ENCODE assay signal across 10 cellular contexts in the genomic region with DNA sequence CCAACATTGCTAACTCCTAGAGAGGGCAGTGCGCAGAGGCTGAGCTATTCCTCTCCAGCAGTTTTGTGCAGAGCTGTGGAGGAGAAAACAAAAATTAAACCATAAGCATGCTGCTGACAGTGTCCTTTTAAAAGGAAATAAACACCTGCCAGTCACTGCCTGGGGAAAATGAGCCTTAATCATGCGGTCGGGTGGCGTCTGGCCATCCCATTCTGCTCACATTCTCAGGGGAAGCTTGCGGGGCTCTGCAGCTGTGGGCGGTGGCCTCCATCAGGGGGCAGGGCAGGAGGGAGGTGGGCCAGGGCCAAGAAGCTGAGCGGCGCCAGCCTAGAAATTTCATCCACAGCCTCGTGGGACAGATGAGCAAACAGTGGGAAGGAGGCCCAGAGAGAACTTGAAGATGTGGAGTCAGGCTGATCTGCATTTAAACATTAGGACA.
DNase-seq lines count a peak whose midpoint lies in the region; ATAC-seq and TF ChIP-seq lines count a peak whose summit lies in the region.
"Had no signal": no experiment of that assay in that cellular context is flagged by ENCODE, and none has a peak within 500 bp of the region (broad histone marks: within the 10 kb centered on the region; RNA-seq: fewer than 3 reads in every experiment).

No MANE protein-coding gene starts in this region.

- no peak for TF ChIP-seq EP300 in suprapubic skin (IDR thresholded peaks at IDR 0.05)

- no peaks in the 10 kb centered on the region for H3K36me3 ChIP-seq in adipocyte (ENCODE audit: control insufficient read depth, insufficient read depth, low read length, severe bottlenecking)
- no peaks in the 10 kb centered on the region for H3K36me3 ChIP-seq in suprapubic skin

- ATAC-seq in activated naive CD4-positive, alpha-beta T cell treated with anti-CD3 and anti-CD28 coated beads, Interleukin-2, amount 50 U/mL, for 72 hours = no peak

- H3K4me3 ChIP-seq in adipocyte (ENCODE audit: low read length) = no peak overlapping the region
- no peak overlapping the region for H3K4me3 ChIP-seq in suprapubic skin

- no peak overlapping the region for H3K4me3 Mint-ChIP-seq in activated T-helper 1 cell treated with anti-CD3 and anti-CD28 coated beads, Interleukin-12 subunit alpha, Interleukin-12 subunit beta, Interleukin-2, Interleukin-4 antibody, amounts not matched to agents 30 ng/mL and 10 ng/mL and 1 ng/mL, durations not matched to agents 14 hours and 24 hours and 36 hours

- H3K36me3 Mint-ChIP-seq in activated naive CD4-positive, alpha-beta T cell treated with anti-CD3 and anti-CD28 coated beads, Interleukin-2, amount 50 U/mL, for 72 hours = peaks cover 1 to 5% of the 10 kb centered on the region in 2 donors
- no peaks in the 10 kb centered on the region for H3K36me3 Mint-ChIP-seq in activated T-helper 1 cell treated with anti-CD3 and anti-CD28 coated beads, Interleukin-12 subunit alpha, Interleukin-12 subunit beta, Interleukin-2, Interleukin-4 antibody, amounts not matched to agents 30 ng/mL and 10 ng/mL and 1 ng/mL, durations not matched to agents 14 hours and 24 hours and 36 hours (ENCODE audit: low read depth)

- H3K4me1 Mint-ChIP-seq in activated T-helper 1 cell treated with anti-CD3 and anti-CD28 coated beads, Interleukin-12 subunit alpha, Interleukin-12 subunit beta, Interleukin-2, Interleukin-4 antibody, amounts not matched to agents 30 ng/mL and 10 ng/mL and 1 ng/mL, durations not matched to agents 14 hours and 24 hours and 36 hours (ENCODE audit: low read depth) = peaks cover 6% of the 10 kb centered on the region

- H3K27ac ChIP-seq in suprapubic skin = peak overlapping the region; percentile 17
- H3K27ac ChIP-seq: 22Rv1, VCaP had no signal

- H3K27ac Mint-ChIP-seq in activated naive CD4-positive, alpha-beta T cell treated with anti-CD3 and anti-CD28 coated beads, Interleukin-2, amount 50 U/mL, for 72 hours = peak overlapping the region in 1 of 2 donors; percentile 25
- no peak overlapping the region for H3K27ac Mint-ChIP-seq in activated T-helper 1 cell treated with anti-CD3 and anti-CD28 coated beads, Interleukin-12 subunit alpha, Interleukin-12 subunit beta, Interleukin-2, Interleukin-4 antibody, amounts not matched to agents 30 ng/mL and 10 ng/mL and 1 ng/mL, durations not matched to agents 14 hours and 24 hours and 36 hours

- peak overlapping the region; percentile 57 for H3K9ac ChIP-seq in adipocyte (ENCODE audit: low read length)

- H3K9me3 ChIP-seq in adipocyte (ENCODE audit: control insufficient read depth, low read length) (peaks cover 5% of the 10 kb centered on the region), suprapubic skin (no peaks in the 10 kb centered on the region)

- TF ChIP-seq CTCF in suprapubic skin (IDR thresholded peaks at IDR 0.05) = no peak

- WGBS in suprapubic skin = 2% methylated on average over 8 of the region's 9 CpGs

- H3K9me3 Mint-ChIP-seq in activated naive CD4-positive, alpha-beta T cell treated with anti-CD3 and anti-CD28 coated beads, Interleukin-2, amount 50 U/mL, for 72 hours = no peaks in the 10 kb centered on the region
- H3K9me3 Mint-ChIP-seq in activated T-helper 1 cell treated with anti-CD3 and anti-CD28 coated beads, Interleukin-12 subunit alpha, Interleukin-12 subunit beta, Interleukin-2, Interleukin-4 antibody, amounts not matched to agents 30 ng/mL and 10 ng/mL and 1 ng/mL, durations not matched to agents 14 hours and 24 hours and 36 hours = no peaks in the 10 kb centered on the region

- DNase-seq in NCI-H1092 treated with DMSO at 0.1 percent for 48 hours (lab: John Stamatoyannopoulos, UW) (peak; percentile 49), NCI-H1092 (lab: John Stamatoyannopoulos, UW) (no peak), adipocyte (ENCODE audit: low read depth) (peak; percentile 79), iPS-NIHi11 (ENCODE audit: low spot score) (peak; percentile 52), suprapubic skin (ENCODE audit: low spot score in 2 of 2) (peak; percentile 88 to 91)
- no peak for DNase-seq in activated naive CD4-positive, alpha-beta T cell treated with anti-CD3 and anti-CD28 coated beads, Interleukin-2, amount 50 U/mL, for 72 hours (ENCODE audit: low spot score in 2 of 2)
- DNase-seq in activated T-helper 1 cell treated with anti-CD3 and anti-CD28 coated beads, Interleukin-12 subunit alpha, Interleukin-12 subunit beta, Interleukin-2, Interleukin-4 antibody, amounts not matched to agents 30 ng/mL and 10 ng/mL and 1 ng/mL, durations not matched to agents 14 hours and 24 hours and 36 hours (ENCODE audit: low spot score) = no peak
- DNase-seq in activated T-cell treated with anti-CD3 and anti-CD28 coated beads, Interleukin-2, amount 50 U/mL, for 1 hour = no peak

- no peak for TF ChIP-seq POLR2A in suprapubic skin (IDR thresholded peaks at IDR 0.05)

- H3K4me1 ChIP-seq in adipocyte (ENCODE audit: control insufficient read depth, insufficient read depth, low read length) (peaks cover 30% of the 10 kb centered on the region), suprapubic skin (peaks cover 24% of the 10 kb centered on the region)

- intact Hi-C loops in activated T-helper 1 cell treated with anti-CD3 and anti-CD28 coated beads, Interleukin-12 subunit alpha, Interleukin-12 subunit beta, Interleukin-2, Interleukin-4 antibody, amounts not matched to agents 30 ng/mL and 10 ng/mL and 1 ng/mL, durations not matched to agents 14 hours and 24 hours and 36 hours (cut with micrococcal nuclease) = no loop called here

- H3K27me3 ChIP-seq in adipocyte (replicated peaks; ENCODE audit: control insufficient read depth, insufficient read depth, low read length) (no peaks in the 10 kb centered on the region), suprapubic skin (no peaks in the 10 kb centered on the region)

- H3K27me3 Mint-ChIP-seq in activated T-helper 1 cell treated with anti-CD3 and anti-CD28 coated beads, Interleukin-12 subunit alpha, Interleukin-12 subunit beta, Interleukin-2, Interleukin-4 antibody, amounts not matched to agents 30 ng/mL and 10 ng/mL and 1 ng/mL, durations not matched to agents 14 hours and 24 hours and 36 hours (ENCODE audit: insufficient read depth) = peaks cover 10% of the 10 kb centered on the region

Comparison
In these comparisons a context has a peak if more than half of its experiments do, and no peak if none do; other contexts are left out.
1. DNase-seq: peak in NCI-H1092 treated with DMSO at 0.1 percent for 48 hours (single experiment), adipocyte (single experiment), iPS-NIHi11 (single experiment) and suprapubic skin (2 of 2); none in NCI-H1092 (single experiment), activated naive CD4-positive, alpha-beta T cell treated with anti-CD3 and anti-CD28 coated beads, Interleukin-2, amount 50 U/mL, for 72 hours (0 of 2), activated T-helper 1 cell treated with anti-CD3 and anti-CD28 coated beads, Interleukin-12 subunit alpha, Interleukin-12 subunit beta, Interleukin-2, Interleukin-4 antibody, amounts not matched to agents 30 ng/mL and 10 ng/mL and 1 ng/mL, durations not matched to agents 14 hours and 24 hours and 36 hours (single experiment) and activated T-cell treated with anti-CD3 and anti-CD28 coated beads, Interleukin-2, amount 50 U/mL, for 1 hour (single experiment).